In the genomic region with DNA sequence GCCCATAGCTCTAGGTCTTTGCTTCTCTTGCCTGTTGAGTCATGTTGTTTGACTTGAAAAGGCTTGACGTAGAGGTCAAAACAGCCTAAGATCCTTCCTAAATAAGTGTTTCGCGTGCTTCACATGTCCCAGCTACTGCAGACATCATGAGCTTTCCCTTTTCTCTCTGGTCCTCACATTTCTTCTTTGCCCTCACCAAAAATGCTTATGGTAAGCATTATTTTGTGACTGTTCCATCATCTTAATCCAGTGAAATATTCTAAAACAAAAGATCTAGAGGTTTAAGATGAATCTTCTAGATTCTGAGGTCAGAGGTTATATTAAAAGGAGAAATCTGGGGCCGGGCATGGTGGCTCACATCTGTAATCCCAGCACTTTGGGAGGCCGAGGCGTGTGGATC, we compare ENCODE assay signal across 14 cellular contexts. TPM values are rescaled to one million over a fixed set of nuclear protein-coding genes. Genes with fewer than 3 reads are reported as not detected.
DNase-seq lines count a peak whose midpoint lies in the region; ATAC-seq, FAIRE-seq and TF ChIP-seq lines count a peak whose summit lies in the region.
"Had no signal": no experiment of that assay in that cellular context is flagged by ENCODE, and none has a peak within 500 bp of the region (broad histone marks: within the 10 kb centered on the region; RNA-seq: fewer than 3 reads in every experiment).

No MANE protein-coding gene starts in this region.

- no peak overlapping the region; the same call in 1 of the 2 replicates for H3K9ac ChIP-seq in HepG2 (ENCODE audit: insufficient read depth, low read depth, low read length)

- POLR2A ChIA-PET in HepG2 (lab: Yijun Ruan, JAX) = interaction anchor here (0.8 to 3.5 kb wide), 11 partner anchors 9 to 142 kb away, joined by 3 to 55 read pairs (median 4); a partner anchor contains a TSS

- no peak for TF ChIP-seq EP300 in HepG2 (IDR thresholded peaks at IDR 0.05; ENCODE audit: low read depth in 2 of 2, low read length in 2 of 2)
- TF ChIP-seq EP300 in HepG2 (CRISPR knock-in tag; IDR thresholded peaks at IDR 0.05; ENCODE audit: borderline replicate concordance) = 0 out of 2 replicates have a peak, but pooled peaks have one; percentile 0
- no peak for TF ChIP-seq EP300 in ovary (IDR thresholded peaks at IDR 0.05)

- no peak for FAIRE-seq in HepG2 (lab: Jason Lieb, UNC)
- no peak for FAIRE-seq in small intestine (lab: Jason Lieb, UNC)
- FAIRE-seq: A549, H1, HTR-8/SVneo had no signal

- WGBS in adrenal gland, 4 donors = 64 to 88% (median 85%) methylated on average over 5 to 6 of the region's 6 CpGs
- 62% methylated on average over 6 of the region's 6 CpGs for WGBS in HepG2 (ENCODE audit: low lambda C conversion rate)
- 27 to 68% (median 44%) methylated on average over 6 of the region's 6 CpGs for WGBS in small intestine, 3 donors
- 79 to 90% (median 87%) methylated on average over 5 to 6 of the region's 6 CpGs for WGBS in ovary, 3 donors

- H3K79me2 ChIP-seq in HepG2 (ENCODE audit: insufficient read depth, low read length) = no peaks in the 10 kb centered on the region

- ATAC-seq in HepG2 = no peak
- ATAC-seq: A549 had no signal

- in situ Hi-C loops in HepG2 (cut with HindIII; ENCODE audit: extremely low pct_ligation_motif_present, low pct_unique_long_range_greater_than_20kb) = no loop called here

- DNase-seq in Peyer's patch (peak in 1 of 3 donors; percentile 10), adrenal gland (no peak), HepG2 (ENCODE audit: low spot score) (no peak), small intestine (no peak), ovary (no peak), NCI-H526 (lab: John Stamatoyannopoulos, UW) (no peak)
- no peak for DNase-seq in activated T-cell treated with anti-CD3 and anti-CD28 coated beads, Interleukin-2, amount 50 U/mL, for 1 hour
- DNase-seq: BE2C; CD8-positive, alpha-beta memory T cell; DMS 273 treated with DMSO at 0.1 percent for 48 hours had no signal

- CTCF ChIA-PET in HepG2 (lab: Yijun Ruan, JAX; ENCODE audit: low intra/inter-chr PET ratio, low total read pairs) = no interaction called here

- H3K9me3 ChIP-seq in Peyer's patch (no peaks in the 10 kb centered on the region), adrenal gland (replicated peaks in 1 of 3) (no peaks in the 10 kb centered on the region), HepG2 (ENCODE audit: low read length) (no peaks in the 10 kb centered on the region), small intestine (ENCODE audit: control insufficient read depth, low read depth) (no peaks in the 10 kb centered on the region), ovary (no peaks in the 10 kb centered on the region)
- H3K9me3 ChIP-seq: A549, BE2C, HAP-1 had no signal

- H3K27ac ChIP-seq in Peyer's patch (peak overlapping the region in 3 of 4 donors; percentile 42 to 95 (median 82)), adrenal gland (peak overlapping the region in 3 of 5 donors; percentile 28 to 78 (median 34)), HepG2 (ENCODE audit: extremely low read length, insufficient read depth, low read length) (peak overlapping the region; percentile 77), small intestine (ENCODE audit: low read depth in 1 of 2, low read length in 1 of 2) (peak overlapping the region; percentile 83), ovary (no peak overlapping the region)
- H3K27ac ChIP-seq: A549 had no signal

- intact Hi-C loops in adrenal gland (cut with DNase I) (no loop called here), HepG2 (cut with micrococcal nuclease; ENCODE audit: unreplicated experiment) (no loop called here), ovary (cut with DNase I) (no loop called here)

- no peaks in the 10 kb centered on the region for H4K20me1 ChIP-seq in HepG2 (ENCODE audit: insufficient read depth, low read length)

- no peak for TF ChIP-seq RAD21 in HepG2 (CRISPR knock-in tag; IDR thresholded peaks at IDR 0.05)

- H2AFZ ChIP-seq in HepG2 (ENCODE audit: low read length) = peak overlapping the region; percentile 60

- H3K27me3 ChIP-seq in Peyer's patch (no peaks in the 10 kb centered on the region), adrenal gland (no peaks in the 10 kb centered on the region), HepG2 (ENCODE audit: control insufficient read depth in 1 of 2, insufficient read depth in 2 of 2, low read length in 2 of 2) (no peaks in the 10 kb centered on the region), small intestine (ENCODE audit: control insufficient read depth in 2 of 2, insufficient read depth in 2 of 2, low read length in 2 of 2) (no peaks in the 10 kb centered on the region), ovary (no peaks in the 10 kb centered on the region)
- H3K27me3 ChIP-seq: BE2C had no signal

- peak overlapping the region; percentile 49 for H3K4me2 ChIP-seq in HepG2 (ENCODE audit: low read depth, low read length)
- H3K4me2 ChIP-seq: A549 had no signal

- H3K36me3 ChIP-seq in Peyer's patch = no peaks in the 10 kb centered on the region
- no peaks in the 10 kb centered on the region for H3K36me3 ChIP-seq in adrenal gland (replicated peaks in 1 of 2)
- no peaks in the 10 kb centered on the region for H3K36me3 ChIP-seq in HepG2 (replicated peaks in 1 of 2; ENCODE audit: control insufficient read depth in 1 of 2, insufficient read depth in 2 of 2, low read length in 2 of 2)
- no peaks in the 10 kb centered on the region for H3K36me3 ChIP-seq in small intestine (ENCODE audit: control insufficient read depth in 2 of 2, insufficient read depth in 2 of 2, low read length in 2 of 2)
- no peaks in the 10 kb centered on the region for H3K36me3 ChIP-seq in ovary
- H3K36me3 ChIP-seq: BE2C, HAP-1 had no signal

- H3K4me3 ChIP-seq in Peyer's patch (no peak overlapping the region), adrenal gland (no peak overlapping the region), HepG2 (replicated peaks in 1 of 3; ENCODE audit: insufficient read depth in 1 of 3, low read depth in 2 of 3, low read length in 3 of 3) (no peak overlapping the region), small intestine (ENCODE audit: low read depth in 1 of 2, low read length in 2 of 2) (no peak overlapping the region), ovary (no peak overlapping the region)
- H3K4me3 ChIP-seq: A549, HAP-1 had no signal

- BruUV-seq in HepG2 (replicated peaks; lab: Mats Ljungman, UMichigan) = no TSS peak

- TF ChIP-seq POLR2A in Peyer's patch (IDR thresholded peaks at IDR 0.05) = no peak
- no peak for TF ChIP-seq POLR2A in adrenal gland (IDR thresholded peaks at IDR 0.05)
- TF ChIP-seq POLR2A in HepG2 (IDR thresholded peaks at IDR 0.05; ENCODE audit: insufficient read depth in 1 of 2, low read depth in 2 of 2, low read length in 2 of 2) = no peak
- no peak for TF ChIP-seq POLR2A in ovary (IDR thresholded peaks at IDR 0.05)

- peaks cover 0 to 39% (median 12%) of the 10 kb centered on the region in 4 donors for H3K4me1 ChIP-seq in Peyer's patch
- peaks cover 24 to 39% of the 10 kb centered on the region in 2 donors for H3K4me1 ChIP-seq in adrenal gland (replicated peaks in 1 of 2)
- peaks cover 70% of the 10 kb centered on the region for H3K4me1 ChIP-seq in HepG2 (ENCODE audit: insufficient read depth, low read length)
- H3K4me1 ChIP-seq in small intestine (ENCODE audit: control insufficient read depth in 2 of 2, insufficient read depth in 1 of 2, low read depth in 1 of 2, low read length in 1 of 2) = peaks cover 2 to 4% of the 10 kb centered on the region in 2 donors
- peaks cover 8% of the 10 kb centered on the region for H3K4me1 ChIP-seq in ovary (ENCODE audit: insufficient read depth)
- H3K4me1 ChIP-seq: BE2C, HAP-1 had no signal

- TF ChIP-seq CTCF in Peyer's patch (IDR thresholded peaks at IDR 0.05) = no peak
- TF ChIP-seq CTCF in adrenal gland (IDR thresholded peaks at IDR 0.05) = no peak
- TF ChIP-seq CTCF in HepG2 (CRISPR knock-in tag; IDR thresholded peaks at IDR 0.05) = no peak
- no peak for TF ChIP-seq CTCF in ovary (IDR thresholded peaks at IDR 0.05)

TF ChIP-seq in HepG2, 621 proteins besides CTCF, POLR2A, EP300 and RAD21 (continues in another document):
- no peak for TF ChIP-seq FOSL2 (CRISPR knock-in tag; IDR thresholded peaks at IDR 0.05)
- no peak for TF ChIP-seq FOXA1 (IDR thresholded peaks at IDR 0.05)
- 0 out of 2 replicates have a peak, but pooled peaks have one; percentile 2 for TF ChIP-seq FOXA1 (CRISPR knock-in tag; IDR thresholded peaks at IDR 0.05)
- TF ChIP-seq ZNF775 (CRISPR knock-in tag; IDR thresholded peaks at IDR 0.05; ENCODE audit: borderline replicate concordance) = no peak
- no peak for TF ChIP-seq ZNF850 (CRISPR knock-in tag; conservative IDR thresholded peaks at IDR 0.05)
- TF ChIP-seq CHD4 (IDR thresholded peaks at IDR 0.05; ENCODE audit: borderline replicate concordance, low read length) = no peak
- TF ChIP-seq MBD4 (IDR thresholded peaks at IDR 0.05; ENCODE audit: borderline replicate concordance, low read length) = no peak

RNA-seq across cellular contexts. Expression of a gene that starts 8.5 kb away (rescaled TPM):
- total RNA-seq in Peyer's patch (1,000 to 10,000 TPM in 1 of 4 donors, 100 to 1,000 TPM in 3; 133 to 1,137 (median 595) TPM), adrenal gland (1 to 10 TPM; 2.1 to 8.6 (median 6.7) TPM), HepG2 (2016; rRNA removed; fragmentation: Illumina TruSeq; extraction: Trizol) (32.7 and 56.4 TPM in 2 replicates), ovary (10 to 100 TPM in 6 of 7 donors, 1 to 10 TPM in 1; 7.9 to 34.2 (median 20.6) TPM)
- polyA plus RNA-seq in adrenal gland (1 to 10 TPM; 4.9 to 7.5 (median 7.4) TPM), HepG2 (2011; rRNA removed) (72.1 and 82.5 TPM in 2 replicates), small intestine (100 to 1,000 TPM; 163 to 425 (median 338) TPM), ovary (10 to 100 TPM; 10.8 to 29.4 TPM)
- total RNA-seq in HepG2 (2016; cell fraction: cytosol; rRNA removed; fragmentation: Illumina TruSeq; extraction: Trizol; ENCODE audit: low read depth) = 7.5 and 7.6 TPM in 2 replicates
- total RNA-seq in HepG2 (2016; cell fraction: insoluble cytoplasmic fraction; rRNA removed; fragmentation: Illumina TruSeq; extraction: Trizol) = 31.4 and 60.5 TPM in 2 replicates
- 11.4 and 13.4 TPM in 2 replicates for total RNA-seq in HepG2 (2016; cell fraction: membrane; rRNA removed; fragmentation: Illumina TruSeq; extraction: Trizol)
- 67.4 and 69.7 TPM in 2 replicates for total RNA-seq in HepG2 (2016; cell fraction: nucleus; rRNA removed; fragmentation: Illumina TruSeq; extraction: Trizol)
- polyA plus RNA-seq in HepG2 (2011; cell fraction: cytosol; rRNA removed) = 46.4 and 61.1 TPM in 2 replicates
- polyA plus RNA-seq in HepG2 (2011; cell fraction: nucleus; rRNA removed) = 118 and 139 TPM in 2 replicates
- 67.2 and 80.7 TPM in 2 replicates for polyA plus RNA-seq in HepG2 (2012)
- 3.7 and 4.3 TPM in 2 replicates for polyA plus RNA-seq in HepG2 (2016; cell fraction: cytosol; fragmentation: Illumina TruSeq; extraction: Trizol; ENCODE audit: low read depth)
- polyA plus RNA-seq in HepG2 (2016; cell fraction: insoluble cytoplasmic fraction; fragmentation: Illumina TruSeq; extraction: Trizol; ENCODE audit: low read depth) = 26.4 and 27.5 TPM in 2 replicates
- 6.5 TPM in 2 replicates for polyA plus RNA-seq in HepG2 (2016; cell fraction: membrane; fragmentation: Illumina TruSeq; extraction: Trizol; ENCODE audit: low read depth)
- 88.2 and 99.1 TPM in 2 replicates for polyA plus RNA-seq in HepG2 (2016; cell fraction: nucleus; fragmentation: Illumina TruSeq; extraction: Trizol; ENCODE audit: insufficient read depth, low read depth)
- polyA minus RNA-seq in HepG2 (2011; rRNA and poly(A)+ RNA removed; ENCODE audit: low replicate concordance) = 45.1 and 203 TPM in 2 replicates
- polyA minus RNA-seq in HepG2 (2011; cell fraction: cytosol; rRNA and poly(A)+ RNA removed) = 54.1 and 66.6 TPM in 2 replicates
- 68.9 and 74.5 TPM in 2 replicates for polyA minus RNA-seq in HepG2 (2011; cell fraction: nucleus; rRNA and poly(A)+ RNA removed)
- total RNA-seq: H1 had no signal
- polyA plus RNA-seq: H1 had no signal

Comparison
In these comparisons a context has a peak if more than half of its experiments do, and no peak if none do; other contexts are left out.
1. H3K27ac ChIP-seq: peak in Peyer's patch (3 of 4), adrenal gland (3 of 5), HepG2 (single experiment) and small intestine (2 of 2); none in ovary (0 of 2).